Comparison of ENCODE assay signal across 2 cellular contexts in genomic region chr6:52513896-52514295, GRCh38.
A peak's percentile ranks its signal among the peaks of the same experiment; 100 is the strongest.
TF ChIP-seq lines count a peak whose summit lies in the region.

No MANE protein-coding gene starts in this region.

TF ChIP-seq in HCT116, 20 proteins besides CTCF, POLR2A, EP300 and RAD21 (continued from another document):
- TF ChIP-seq EGR1 (IDR thresholded peaks at IDR 0.05; ENCODE audit: low read depth): no peak
- no peak for TF ChIP-seq ATF3 (IDR thresholded peaks at IDR 0.05)
- no peak for TF ChIP-seq CBX3 (IDR thresholded peaks at IDR 0.05; ENCODE audit: low read depth)
- TF ChIP-seq EZH2 (IDR thresholded peaks at IDR 0.05): no peak
- TF ChIP-seq JUND (IDR thresholded peaks at IDR 0.05): no peak

TF ChIP-seq in K562, 482 proteins besides CTCF, POLR2A, EP300 and RAD21:
- 0 out of 2 replicates have a peak, but pooled peaks have one; percentile 32 for TF ChIP-seq ZNF165 (CRISPR knock-in tag; IDR thresholded peaks at IDR 0.05; ENCODE audit: borderline replicate concordance)
- TF ChIP-seq NR2C1 (IDR thresholded peaks at IDR 0.05): peak; percentile 36; the same call in 1 of the 2 replicates
- 0 out of 2 replicates have a peak, but pooled peaks have one; percentile 26 for TF ChIP-seq NR2C1 (tag; IDR thresholded peaks at IDR 0.05)
- no peak for TF ChIP-seq ZNF384 (IDR thresholded peaks at IDR 0.05; ENCODE audit: low read depth, low read length)
- TF ChIP-seq TFAP4 (CRISPR knock-in tag; IDR thresholded peaks at IDR 0.05; ENCODE audit: borderline replicate concordance): no peak
- no peak for TF ChIP-seq HBP1 (CRISPR knock-in tag; IDR thresholded peaks at IDR 0.05)
- no peak for TF ChIP-seq NR2C2 (CRISPR knock-in tag; IDR thresholded peaks at IDR 0.05)
- peak; percentile 55 for TF ChIP-seq NR2C2 (tag; IDR thresholded peaks at IDR 0.05)
- peak; percentile 53; the same call in 1 of the 2 replicates for TF ChIP-seq ZNF395 (CRISPR knock-in tag; IDR thresholded peaks at IDR 0.05)
- 0 out of 2 replicates have a peak, but pooled peaks have one; percentile 2 for TF ChIP-seq L3MBTL2 (IDR thresholded peaks at IDR 0.05)
TF ChIP-seq in K562: peak in this region for 5.
